16 cellular contexts compared by ENCODE assay signal in genomic region chr1:89946532-89946931, GRCh38.
"Had no signal": no experiment of that assay in that cellular context is flagged by ENCODE, and none has a peak within 500 bp of the region (broad histone marks: within the 10 kb centered on the region; RNA-seq: fewer than 3 reads in every experiment).

No MANE protein-coding gene starts in this region.

- ATAC-seq: pancreas had no signal

- DNase-seq: activated CD4-positive, alpha-beta T cell treated with anti-CD3 and anti-CD28 coated beads, Interleukin-2, amount 10 ng/mL, durations not matched to agents 7 days and 5 days; activated CD4-positive, CD25-positive, alpha-beta regulatory T cell; activated CD8-positive, alpha-beta memory T cell treated with anti-CD3 and anti-CD28 coated beads, Interleukin-2, amount 50 U/mL, for 48 hours; activated gamma-delta T cell treated with Interleukin-2 at 50 U/mL for 16 hours; activated naive CD8-positive, alpha-beta T cell treated with anti-CD3 and anti-CD28 coated beads for 36 hours; brain microvascular endothelial cell; effector CD4-positive, alpha-beta T cell; midbrain; naive B cell; pancreas; sigmoid colon; stimulated activated naive CD8-positive, alpha-beta T cell treated with anti-CD3 and anti-CD28 coated beads, Interleukin-15, amount 100 ng/mL, for 72 hours; upper lobe of left lung had no signal

- H3K4me3 ChIP-seq: coronary artery, lung, pancreas, sigmoid colon, upper lobe of left lung had no signal

- H3K9me3 ChIP-seq: pancreas, sigmoid colon, upper lobe of left lung had no signal

- H3K27ac ChIP-seq: brain microvascular endothelial cell, coronary artery, foreskin keratinocyte, pancreas, sigmoid colon, upper lobe of left lung had no signal

- FAIRE-seq: pancreas had no signal

- H3K27me3 ChIP-seq: brain microvascular endothelial cell, foreskin keratinocyte, pancreas, sigmoid colon, upper lobe of left lung had no signal

- H3K36me3 ChIP-seq: brain microvascular endothelial cell, pancreas, sigmoid colon, upper lobe of left lung had no signal
